In genomic region chr1:6033124-6033523, GRCh38 we compare ENCODE assay signal across 32 cellular contexts. TPM values are rescaled to one million over a fixed set of nuclear protein-coding genes. Genes with fewer than 3 reads are reported as not detected.
DNase-seq lines count a peak whose midpoint lies in the region; ATAC-seq, FAIRE-seq and TF ChIP-seq lines count a peak whose summit lies in the region.
"Had no signal": no experiment of that assay in that cellular context is flagged by ENCODE, and none has a peak within 500 bp of the region (broad histone marks: within the 10 kb centered on the region; RNA-seq: fewer than 3 reads in every experiment).

No MANE protein-coding gene starts in this region.

- 48% methylated on average over 8 of the region's 8 CpGs for WGBS in K562 (ENCODE audit: insufficient coverage, low coverage, missing lambda C conversion rate)
- WGBS in neuronal stem cell (ENCODE audit: extremely low coverage in 2 of 2, insufficient read length in 2 of 2, insufficient replicate concordance in 1 of 2), 2 donors: no CpG with 5 or more reads among the region's 8 CpGs

- no peak overlapping the region for H3K4me2 ChIP-seq in K562 (ENCODE audit: insufficient read depth, low read length)
- H3K4me2 ChIP-seq in neuronal stem cell (ENCODE audit: insufficient read depth, low read length, poor library complexity, severe bottlenecking): no peak overlapping the region
- H3K4me2 ChIP-seq: PC-9 had no signal

- H3K23ac ChIP-seq in neuronal stem cell (ENCODE audit: low read depth, low read length, poor library complexity): peak overlapping the region; percentile 86

- H3K9me3 Mint-ChIP-seq in activated naive CD4-positive, alpha-beta T cell treated with anti-CD3 and anti-CD28 coated beads, Interleukin-2, amount 50 U/mL, for 24 hours: no peaks in the 10 kb centered on the region
- H3K9me3 Mint-ChIP-seq: activated B cell treated with CpG ODN at 0.5 μM for 24 hours; activated T-cell treated with anti-CD3 and anti-CD28 coated beads, Interleukin-2, amount 50 U/mL, for 24 hours; dendritic cell treated with granulocyte-macrophage colony-stimulating factor and Interleukin-4, amounts not matched to agents 40 ng/mL and 50 ng/mL, for 4 days; IgD-negative memory B cell; neural crest cell had no signal

- H3K18ac ChIP-seq in neuronal stem cell (ENCODE audit: low read length): no peak overlapping the region

- H4K20me1 ChIP-seq in K562 (replicated peaks; ENCODE audit: control insufficient read depth, insufficient read depth, low read length): peaks cover 50% of the 10 kb centered on the region

- in situ Hi-C loops in K562 (cut with MboI): no loop called here

- H3K4me1 ChIP-seq in K562 (replicated peaks in 1 of 2; ENCODE audit: control insufficient read depth in 2 of 2, insufficient read depth in 2 of 2, low read length in 2 of 2): peaks cover 0 to 18% of the 10 kb centered on the region in 2 experiments; a peak in 2 of 5 replicates
- H3K4me1 ChIP-seq in neuronal stem cell (ENCODE audit: control insufficient read depth in 2 of 2, insufficient read depth in 1 of 2, low read depth in 1 of 2, low read length in 2 of 2): peaks cover 3 to 9% of the 10 kb centered on the region in 2 donors
- H3K4me1 ChIP-seq: foreskin keratinocyte had no signal

- H3K27me3 ChIP-seq in K562 (ENCODE audit: control insufficient read depth in 2 of 2, insufficient read depth in 2 of 2, low read length in 2 of 2) (peaks cover 0 to 5% of the 10 kb centered on the region in 2 experiments; a peak in 2 of 5 replicates), neuronal stem cell (ENCODE audit: control insufficient read depth in 3 of 3, insufficient read depth in 3 of 3, low read depth in 1 of 3, low read length in 3 of 3) (peaks cover 0 to 13% (median 8%) of the 10 kb centered on the region in 3 experiments)
- H3K27me3 ChIP-seq: heart right ventricle, upper lobe of right lung had no signal

- peak overlapping the region; percentile 49 for H3K14ac ChIP-seq in neuronal stem cell (ENCODE audit: low read length)

- H4K8ac ChIP-seq in neuronal stem cell (ENCODE audit: low read depth, low read length): peak overlapping the region; percentile 74

- H3K27ac ChIP-seq in K562 (ENCODE audit: extremely low read depth, low read depth, low read length) (no peak overlapping the region), neuronal stem cell (replicated peaks; ENCODE audit: low read length) (no peak overlapping the region)
- H3K27ac ChIP-seq: cardiac muscle cell, esophagus muscularis mucosa, foreskin keratinocyte, heart right ventricle, PC-9, upper lobe of right lung had no signal

- H2AK5ac ChIP-seq in neuronal stem cell (ENCODE audit: low read depth, low read length): no peak overlapping the region

- no peak for TF ChIP-seq EP300 in K562 (IDR thresholded peaks at IDR 0.05; ENCODE audit: low read length)

- H3K4me3 ChIP-seq in K562: no peak overlapping the region
- H3K4me3 ChIP-seq in neuronal stem cell (ENCODE audit: low read length in 2 of 2): peak overlapping the region in 1 of 2 donors; percentile 74
- H3K4me3 ChIP-seq: cardiac muscle cell, esophagus muscularis mucosa, heart right ventricle, lung, mucosa of descending colon, PC-9, upper lobe of right lung had no signal

- H3K27ac Mint-ChIP-seq in activated naive CD4-positive, alpha-beta T cell treated with anti-CD3 and anti-CD28 coated beads, Interleukin-2, amount 50 U/mL, for 24 hours: peak overlapping the region; percentile 5
- H3K27ac Mint-ChIP-seq: activated B cell treated with CpG ODN at 0.5 μM for 24 hours had no signal

- no TSS peak for BruUV-seq in K562 (replicated peaks; lab: Mats Ljungman, UMichigan)

- H2BK15ac ChIP-seq in neuronal stem cell (ENCODE audit: low read length): no peak overlapping the region

- FAIRE-seq in GM12891 (lab: Jason Lieb, UNC): peak; percentile 88
- no peak for FAIRE-seq in K562 (lab: Jason Lieb, UNC)

- POLR2A ChIA-PET in K562 (lab: Yijun Ruan, JAX): interaction anchor here (0.7 kb wide), 1 partner anchor 604 kb away, joined by 3 read pairs; no protein-coding TSS in a partner anchor

- TF ChIP-seq RAD21 in K562 (CRISPR knock-in tag; conservative IDR thresholded peaks at IDR 0.05 in 1 of 2, IDR thresholded peaks at IDR 0.05 in 1 of 2): no peak

- H3K27me3 Mint-ChIP-seq in activated naive CD4-positive, alpha-beta T cell treated with anti-CD3 and anti-CD28 coated beads, Interleukin-2, amount 50 U/mL, for 24 hours: no peaks in the 10 kb centered on the region
- H3K27me3 Mint-ChIP-seq: activated B cell treated with CpG ODN at 0.5 μM for 24 hours; activated T-cell treated with anti-CD3 and anti-CD28 coated beads, Interleukin-2, amount 50 U/mL, for 24 hours; dendritic cell treated with granulocyte-macrophage colony-stimulating factor and Interleukin-4, amounts not matched to agents 40 ng/mL and 50 ng/mL, for 4 days; IgD-negative memory B cell had no signal

- TF ChIP-seq POLR2A in GM12891 (IDR thresholded peaks at IDR 0.05; ENCODE audit: low read depth, low read length): no peak
- TF ChIP-seq POLR2A in K562 (conservative IDR thresholded peaks at IDR 0.05): no peak; the same call in 1 of the 2 replicates

- H2BK120ac ChIP-seq in neuronal stem cell (ENCODE audit: low read depth, low read length): no peak overlapping the region

- H3K9me1 ChIP-seq in K562 (ENCODE audit: control insufficient read depth, insufficient read depth, low read length): no peaks in the 10 kb centered on the region

- no peak overlapping the region for H3K4ac ChIP-seq in neuronal stem cell (ENCODE audit: low read length)

- CTCF ChIA-PET in K562 (lab: Yijun Ruan, JAX; ENCODE audit: low intra/inter-chr PET ratio): no interaction called here

- no peak overlapping the region for H2BK5ac ChIP-seq in neuronal stem cell (ENCODE audit: low read length)

- no peak for TF ChIP-seq CTCF in K562 (IDR thresholded peaks at IDR 0.05 in 2 of 3, conservative IDR thresholded peaks at IDR 0.05 in 1 of 3; ENCODE audit: insufficient read depth in 2 of 3, low read depth in 1 of 3, low read length in 3 of 3)

- H3K9ac ChIP-seq in K562 (ENCODE audit: insufficient read depth in 1 of 2, low read depth in 2 of 2, low read length in 2 of 2) (no peak overlapping the region), neuronal stem cell (ENCODE audit: low read depth, low read length, poor library complexity) (peak overlapping the region; percentile 90)

- DNase-seq in activated naive CD4-positive, alpha-beta T cell treated with Interleukin-2 at 50 U/mL for 16 hours: no peak
- DNase-seq in GM12891 (ENCODE audit: insufficient read length, low spot score): no peak
- no peak for DNase-seq in K562 (ENCODE audit: extremely low read depth in 1 of 4, low spot score in 3 of 4)
- no peak for DNase-seq in neuronal stem cell (ENCODE audit: low spot score)
- no peak for DNase-seq in cardiac septum (ENCODE audit: low spot score)
- DNase-seq in activated CD4-positive, CD25-positive, alpha-beta regulatory T cell treated with anti-CD3 and anti-CD28 coated beads, Interleukin-2, amount 50 U/mL, for 72 hours: no peak
- DNase-seq in NCI-H526 treated with DMSO at 0.1 percent for 48 hours (lab: John Stamatoyannopoulos, UW): no peak
- DNase-seq: ACHN; activated B cell treated with CpG ODN at 0.5 μM for 24 hours; activated naive CD4-positive, alpha-beta T cell; activated T-cell treated with anti-CD3 and anti-CD28 coated beads, Interleukin-2, amount 50 U/mL, for 24 hours; foreskin keratinocyte; heart right ventricle; kidney glomerular epithelial cell; mucosa of descending colon; NCI-H1092; NCI-H187 treated with DMSO at 0.1 percent for 48 hours; NCI-H2171 treated with DMSO at 0.1 percent for 48 hours; NCI-H524 treated with DMSO at 0.1 percent for 48 hours; NK-92 treated with Interleukin-12 subunit alpha and Interleukin-12 subunit beta, amount 100 ng/mL, for 24 hours; PC-9; Right ventricle myocardium superior; stimulated activated CD4-positive, alpha-beta T cell treated with anti-CD3 and anti-CD28 coated beads, Interleukin-12 subunit alpha, Interleukin-12 subunit beta, amount 100 ng/mL, for 4 hours; stimulated activated CD4-positive, alpha-beta T cell treated with anti-CD3 and anti-CD28 coated beads, Interleukin-4, amount 100 ng/mL, for 1 hour; upper lobe of right lung had no signal

- H2AFZ ChIP-seq in K562 (ENCODE audit: low read depth, low read length) (no peak overlapping the region), neuronal stem cell (ENCODE audit: low read length) (no peak overlapping the region)
- H2AFZ ChIP-seq: PC-9 had no signal

- H3K79me1 ChIP-seq in neuronal stem cell (ENCODE audit: low read depth, low read length): peaks cover 1% of the 10 kb centered on the region

- H3K36me3 ChIP-seq in K562 (ENCODE audit: control insufficient read depth, insufficient read depth, low read length) (no peaks in the 10 kb centered on the region), neuronal stem cell (replicated peaks in 1 of 2; ENCODE audit: control insufficient read depth in 2 of 2, insufficient read depth in 2 of 2, low read length in 2 of 2) (no peaks in the 10 kb centered on the region)
- H3K36me3 ChIP-seq: cardiac muscle cell, esophagus muscularis mucosa, upper lobe of right lung had no signal

- H2BK12ac ChIP-seq in neuronal stem cell (ENCODE audit: low read length): no peak overlapping the region

- no peak overlapping the region for H4K91ac ChIP-seq in neuronal stem cell (ENCODE audit: low read depth, low read length, poor library complexity)

- H3K9me3 ChIP-seq in K562 (replicated peaks; ENCODE audit: control insufficient read depth, insufficient read depth, low read depth, low read length) (no peaks in the 10 kb centered on the region), neuronal stem cell (replicated peaks in 1 of 2; ENCODE audit: control insufficient read depth in 2 of 2, insufficient read depth in 1 of 2, low read depth in 1 of 2, low read length in 2 of 2) (peaks cover 0 to 3% of the 10 kb centered on the region in 2 donors)
- H3K9me3 ChIP-seq: esophagus muscularis mucosa, heart right ventricle, mucosa of descending colon, upper lobe of right lung had no signal

- intact Hi-C loops in K562 (cut with micrococcal nuclease) (no loop called here), cardiac septum (cut with DNase I) (no loop called here)

- no peak for ATAC-seq in K562
- ATAC-seq: foreskin keratinocyte, mucosa of descending colon had no signal

- peaks cover 7% of the 10 kb centered on the region for H3K36me3 Mint-ChIP-seq in activated naive CD4-positive, alpha-beta T cell treated with anti-CD3 and anti-CD28 coated beads, Interleukin-2, amount 50 U/mL, for 24 hours

- no peaks in the 10 kb centered on the region for H3K79me2 ChIP-seq in K562 (ENCODE audit: control insufficient read depth, insufficient read depth, low read length)

- H3K4me1 Mint-ChIP-seq in activated naive CD4-positive, alpha-beta T cell treated with anti-CD3 and anti-CD28 coated beads, Interleukin-2, amount 50 U/mL, for 24 hours: peaks cover 83% of the 10 kb centered on the region

- no peak overlapping the region for H3K4me3 Mint-ChIP-seq in activated naive CD4-positive, alpha-beta T cell treated with anti-CD3 and anti-CD28 coated beads, Interleukin-2, amount 50 U/mL, for 24 hours
- H3K4me3 Mint-ChIP-seq: activated B cell treated with CpG ODN at 0.5 μM for 24 hours; dendritic cell treated with granulocyte-macrophage colony-stimulating factor and Interleukin-4, amounts not matched to agents 40 ng/mL and 50 ng/mL, for 4 days; IgD-negative memory B cell; neural crest cell had no signal

RNA-seq across cellular contexts. Expression of gene KCNAB2, which starts 12.6 kb away (rescaled TPM):
- polyA plus RNA-seq in GM12891 (2012; ENCODE audit: low read depth, missing spikeins): 47.5 TPM
- 23.9 and 48.7 TPM in 2 replicates for total RNA-seq in K562 (2011; cell fraction: chromatin; rRNA removed; ENCODE audit: low replicate concordance)
- total RNA-seq in K562 (2011; cell fraction: nucleolus; rRNA removed): 31.2 and 38.0 TPM in 2 replicates
- total RNA-seq in K562 (2011; cell fraction: nucleoplasm; rRNA removed): 23.7 and 24.4 TPM in 2 replicates
- total RNA-seq in K562 (2014; rRNA removed) (4.0 and 11.1 TPM in 2 replicates), K562 (2014; rRNA removed; fragmentation: Illumina TruSeq; extraction: Trizol) (7.1 and 7.2 TPM in 2 replicates), K562 (2015; rRNA removed; fragmentation: Illumina TruSeq; extraction: Trizol) (6.1 and 6.4 TPM in 2 replicates), K562 (2021) (14.7 and 15.8 TPM in 2 replicates), cardiac septum (19.3 TPM)
- polyA plus RNA-seq in K562 (2011; rRNA removed) (5.8 and 7.4 TPM in 2 replicates), K562 (2014; fragmentation: Illumina TruSeq; extraction: Trizol) (8.1 and 8.2 TPM in 2 replicates), K562 (2014; fragmentation: Nextera tagmentation; extraction: Ambion mirVana) (1 to 10 TPM; 1.8 to 2.4 TPM), K562 (2014; rRNA removed) (8.3 and 10.8 TPM in 2 replicates)
- polyA plus RNA-seq in K562 (2011; cell fraction: cytosol; rRNA removed): 3.5 and 7.3 TPM in 2 replicates
- 19.8 and 26.0 TPM in 2 replicates for polyA plus RNA-seq in K562 (2011; cell fraction: nucleus; rRNA removed)
- polyA plus RNA-seq in K562 (2012): 11.8 and 15.5 TPM in 2 replicates
- polyA minus RNA-seq in K562 (2011; rRNA and poly(A)+ RNA removed): 2.0 and 5.5 TPM in 2 replicates
- 3.7 and 4.5 TPM in 2 replicates for polyA minus RNA-seq in K562 (2011; cell fraction: cytosol; rRNA and poly(A)+ RNA removed)
- 13.6 and 16.0 TPM in 2 replicates for polyA minus RNA-seq in K562 (2011; cell fraction: nucleus; rRNA and poly(A)+ RNA removed)
- 5.4 TPM for polyA plus RNA-seq in neuronal stem cell (2013, experiment 1 of 2)
- 6.0 TPM for polyA plus RNA-seq in neuronal stem cell (2013, experiment 2 of 2)

RNA-seq across cellular contexts. Expression of gene NPHP4, which starts 40.9 kb away (rescaled TPM):
- 4.0 TPM for polyA plus RNA-seq in GM12891 (2012; ENCODE audit: low read depth, missing spikeins)
- total RNA-seq in K562 (2011; cell fraction: chromatin; rRNA removed; ENCODE audit: low replicate concordance): 82.6 and 164 TPM in 2 replicates
- total RNA-seq in K562 (2011; cell fraction: nucleolus; rRNA removed): 73.7 and 83.2 TPM in 2 replicates
- 59.2 and 65.8 TPM in 2 replicates for total RNA-seq in K562 (2011; cell fraction: nucleoplasm; rRNA removed)
- total RNA-seq in K562 (2014; rRNA removed) (10.5 and 11.0 TPM in 2 replicates), K562 (2014; rRNA removed; fragmentation: Illumina TruSeq; extraction: Trizol) (3.3 and 4.8 TPM in 2 replicates), K562 (2015; rRNA removed; fragmentation: Illumina TruSeq; extraction: Trizol) (6.2 and 6.9 TPM in 2 replicates), K562 (2021) (23.3 and 26.2 TPM in 2 replicates), cardiac septum (6.6 TPM)
- polyA plus RNA-seq in K562 (2011; rRNA removed) (6.7 and 9.8 TPM in 2 replicates), K562 (2014; fragmentation: Illumina TruSeq; extraction: Trizol) (9.6 and 10.4 TPM in 2 replicates), K562 (2014; fragmentation: Nextera tagmentation; extraction: Ambion mirVana) (under 1 TPM; 0.52 to 0.77 TPM), K562 (2014; rRNA removed) (13.9 and 15.3 TPM in 2 replicates)
- polyA plus RNA-seq in K562 (2011; cell fraction: cytosol; rRNA removed): 4.6 and 7.6 TPM in 2 replicates
- 71.9 and 106 TPM in 2 replicates for polyA plus RNA-seq in K562 (2011; cell fraction: nucleus; rRNA removed)
- polyA plus RNA-seq in K562 (2012): 12.4 and 19.3 TPM in 2 replicates
- 7.0 and 7.9 TPM in 2 replicates for polyA minus RNA-seq in K562 (2011; rRNA and poly(A)+ RNA removed)
- 10.7 and 12.6 TPM in 2 replicates for polyA minus RNA-seq in K562 (2011; cell fraction: cytosol; rRNA and poly(A)+ RNA removed)
- polyA minus RNA-seq in K562 (2011; cell fraction: nucleus; rRNA and poly(A)+ RNA removed): 31.6 and 34.4 TPM in 2 replicates
- polyA plus RNA-seq in neuronal stem cell (2013, experiment 1 of 2): 9.7 TPM
- polyA plus RNA-seq in neuronal stem cell (2013, experiment 2 of 2): 9.5 TPM
